Comparison of ENCODE assay signal across 15 cellular contexts in genomic region chr18:53534203-53534602, GRCh38.
"Had no signal": no experiment of that assay in that cellular context is flagged by ENCODE, and none has a peak within 500 bp of the region (broad histone marks: within the 10 kb centered on the region; RNA-seq: fewer than 3 reads in every experiment).

No MANE protein-coding gene starts in this region.

- H3K9me3 ChIP-seq: heart right ventricle, sigmoid colon had no signal

- ATAC-seq: esophagus mucosa; left colon; natural killer cell; stimulated activated naive B cell treated with anti-CD40 and anti-IgM and Interleukin-4, amounts not matched to agents 10 μg/mL and 1 μg/mL and 100 μg/mL, for 72 hours; stimulated activated naive CD8-positive, alpha-beta T cell treated with anti-CD3 and anti-CD28 coated beads, Interleukin-15, amount 100 ng/mL, for 72 hours had no signal

- H3K4me1 ChIP-seq: heart right ventricle, sigmoid colon had no signal

- H3K36me3 ChIP-seq: heart right ventricle, sigmoid colon had no signal

- DNase-seq: cortex of kidney; effector memory CD4-positive, alpha-beta T cell; kidney; left colon; mammary epithelial cell; natural killer cell; sigmoid colon; stimulated activated CD4-positive, alpha-beta T cell treated with anti-CD3 and anti-CD28 coated beads, Interleukin-2, amount 100 ng/mL, for 24 hours; stimulated activated CD4-positive, alpha-beta T cell treated with anti-CD3 and anti-CD28 coated beads, Interleukin-4, amount 100 ng/mL, for 4 hours; stimulated activated naive B cell treated with anti-CD40 and anti-IgM and Interleukin-4, amounts not matched to agents 10 μg/mL and 1 μg/mL and 100 μg/mL, for 72 hours; stimulated activated naive CD8-positive, alpha-beta T cell treated with anti-CD3 and anti-CD28 coated beads, Interleukin-15, amount 100 ng/mL, for 72 hours; trophoblast cell had no signal

- H3K27me3 ChIP-seq: heart right ventricle, sigmoid colon had no signal

- H3K4me3 ChIP-seq: heart right ventricle, sigmoid colon, skin epidermis had no signal

- H3K27ac ChIP-seq: heart right ventricle, sigmoid colon, skin epidermis had no signal
